Comparison of ENCODE assay signal across 9 cellular contexts in the genomic region with DNA sequence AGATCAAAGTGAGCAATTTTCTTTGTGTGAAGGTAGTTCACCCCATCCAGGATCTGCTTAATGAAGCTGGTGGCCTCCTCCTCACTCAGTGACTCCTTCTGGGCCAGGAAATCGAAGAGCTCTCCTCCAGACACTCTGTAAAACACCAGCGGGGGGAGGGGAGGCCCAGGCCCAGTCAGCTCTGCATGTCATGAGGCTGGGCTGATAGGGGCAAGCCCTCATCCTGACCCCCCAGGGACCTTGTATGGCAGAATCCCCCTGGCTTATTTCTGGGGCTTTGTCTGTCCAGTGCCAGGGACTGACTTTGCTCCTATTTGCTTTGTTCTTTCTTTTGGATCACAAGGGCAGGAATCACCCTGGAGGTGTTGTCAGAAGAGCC.
DNase-seq lines count a peak whose midpoint lies in the region; ATAC-seq and TF ChIP-seq lines count a peak whose summit lies in the region.
"Had no signal": no experiment of that assay in that cellular context is flagged by ENCODE, and none has a peak within 500 bp of the region (broad histone marks: within the 10 kb centered on the region; RNA-seq: fewer than 3 reads in every experiment).

No MANE protein-coding gene starts in this region.

- no peak overlapping the region for H2AFZ ChIP-seq in hepatocyte

- ATAC-seq in GM21786 (IDR thresholded peaks at IDR 0.05; ENCODE audit: unreplicated experiment), result peak; percentile 14
- peak; percentile 45 for ATAC-seq in stimulated activated memory B cell treated with anti-CD40 and anti-IgM and Interleukin-4, amounts not matched to agents 10 μg/mL and 1 μg/mL and 100 μg/mL, for 72 hours

- peaks cover 36% of the 10 kb centered on the region for H3K36me3 Mint-ChIP-seq in stimulated activated memory B cell treated with anti-CD40 and anti-IgM and Interleukin-4, amounts not matched to agents 10 μg/mL and 1 μg/mL and 100 μg/mL, for 72 hours

- intact Hi-C loops in adrenal gland (cut with DNase I), result no loop called here

- H3K4me1 ChIP-seq in hepatocyte (ENCODE audit: insufficient read depth) (peaks cover 28% of the 10 kb centered on the region), adrenal gland (replicated peaks in 1 of 2) (no peaks in the 10 kb centered on the region)

- H3K79me2 ChIP-seq in hepatocyte, result no peaks in the 10 kb centered on the region

- H3K4me3 ChIP-seq in hepatocyte (no peak overlapping the region), adrenal gland (no peak overlapping the region)
- H3K4me3 ChIP-seq: thoracic aorta had no signal

- no peaks in the 10 kb centered on the region for H4K20me1 ChIP-seq in hepatocyte (ENCODE audit: insufficient read depth, poor library complexity, severe bottlenecking)

- no peaks in the 10 kb centered on the region for H3K27me3 ChIP-seq in hepatocyte
- no peaks in the 10 kb centered on the region for H3K27me3 ChIP-seq in adrenal gland

- TF ChIP-seq CTCF in hepatocyte (IDR thresholded peaks at IDR 0.05; ENCODE audit: poor library complexity) (no peak), adrenal gland (IDR thresholded peaks at IDR 0.05) (no peak)

- no peaks in the 10 kb centered on the region for H3K36me3 ChIP-seq in hepatocyte (replicated peaks; ENCODE audit: insufficient read depth, low read depth)
- no peaks in the 10 kb centered on the region for H3K36me3 ChIP-seq in adrenal gland (replicated peaks in 1 of 2)
- H3K36me3 ChIP-seq: thoracic aorta had no signal

- no peaks in the 10 kb centered on the region for H3K9me3 Mint-ChIP-seq in stimulated activated memory B cell treated with anti-CD40 and anti-IgM and Interleukin-4, amounts not matched to agents 10 μg/mL and 1 μg/mL and 100 μg/mL, for 72 hours

- H3K4me2 ChIP-seq in hepatocyte, result no peak overlapping the region

- no peaks in the 10 kb centered on the region for H3K9me2 ChIP-seq in hepatocyte (replicated peaks; ENCODE audit: insufficient read depth)

- DNase-seq in activated CD4-positive, alpha-beta T cell treated with anti-CD3 and anti-CD28 coated beads for 1 hour, result peak; percentile 17
- DNase-seq in hepatocyte (ENCODE audit: low spot score) (no peak), COLO829 (ENCODE audit: low spot score) (no peak), NOMO-1 treated with DMSO at 0.1 percent for 48 hours (lab: John Stamatoyannopoulos, UW; ENCODE audit: unreplicated experiment) (no peak), DMS114 treated with DMSO at 0.1 percent for 48 hours (lab: John Stamatoyannopoulos, UW; ENCODE audit: unreplicated experiment) (no peak), adrenal gland (no peak)

- WGBS in hepatocyte (ENCODE audit: low lambda C conversion rate, missing lambda C conversion rate), result 39% methylated on average over 2 of the region's 2 CpGs
- 74 to 100% (median 87%) methylated on average over 2 of the region's 2 CpGs for whole genome bisulfite sequencing in adrenal gland, 4 donors

- H3K4me1 Mint-ChIP-seq in stimulated activated memory B cell treated with anti-CD40 and anti-IgM and Interleukin-4, amounts not matched to agents 10 μg/mL and 1 μg/mL and 100 μg/mL, for 72 hours, result peaks cover 28% of the 10 kb centered on the region

- peak overlapping the region; percentile 93 for H3K27ac ChIP-seq in hepatocyte
- H3K27ac ChIP-seq in adrenal gland, result no peak overlapping the region
- H3K27ac ChIP-seq: thoracic aorta had no signal

- no peaks in the 10 kb centered on the region for H3K27me3 Mint-ChIP-seq in stimulated activated memory B cell treated with anti-CD40 and anti-IgM and Interleukin-4, amounts not matched to agents 10 μg/mL and 1 μg/mL and 100 μg/mL, for 72 hours

- H3K27ac Mint-ChIP-seq in stimulated activated memory B cell treated with anti-CD40 and anti-IgM and Interleukin-4, amounts not matched to agents 10 μg/mL and 1 μg/mL and 100 μg/mL, for 72 hours, result peak overlapping the region; percentile 83

- TF ChIP-seq POLR2A in adrenal gland (IDR thresholded peaks at IDR 0.05), result no peak

- H3K9me3 ChIP-seq in hepatocyte (ENCODE audit: low read depth) (no peaks in the 10 kb centered on the region), adrenal gland (replicated peaks in 1 of 3) (no peaks in the 10 kb centered on the region)
- H3K9me3 ChIP-seq: thoracic aorta had no signal

- H3K4me3 Mint-ChIP-seq in stimulated activated memory B cell treated with anti-CD40 and anti-IgM and Interleukin-4, amounts not matched to agents 10 μg/mL and 1 μg/mL and 100 μg/mL, for 72 hours, result peak overlapping the region; percentile 12
